Comparison of ENCODE assay signal across 2 cellular contexts in genomic region chr12:46941981-46942380, GRCh38.
TF ChIP-seq lines count a peak whose summit lies in the region.

No MANE protein-coding gene starts in this region.

TF ChIP-seq in IMR-90, 13 proteins besides CTCF, POLR2A, EP300 and RAD21:
- TF ChIP-seq SMC3 (IDR thresholded peaks at IDR 0.05; ENCODE audit: low read depth, low read length): no peak
- no peak for TF ChIP-seq BHLHE40 (IDR thresholded peaks at IDR 0.05; ENCODE audit: low read depth, low read length)
- TF ChIP-seq CHD1 (IDR thresholded peaks at IDR 0.05; ENCODE audit: low read depth, low read length): no peak
- TF ChIP-seq MAFK (IDR thresholded peaks at IDR 0.05; ENCODE audit: low read depth, low read length): no peak
- TF ChIP-seq NFE2L2 (IDR thresholded peaks at IDR 0.05; ENCODE audit: low read depth, low read length): no peak
- TF ChIP-seq CEBPB (IDR thresholded peaks at IDR 0.05; ENCODE audit: low read depth, low read length): no peak
- TF ChIP-seq MAZ (IDR thresholded peaks at IDR 0.05; ENCODE audit: borderline replicate concordance, low read depth, low read length): no peak
- no peak for TF ChIP-seq RCOR1 (IDR thresholded peaks at IDR 0.05; ENCODE audit: insufficient replicate concordance, low read length)
- TF ChIP-seq RFX5 (IDR thresholded peaks at IDR 0.05; ENCODE audit: low read depth, low read length): no peak

TF ChIP-seq in SK-N-SH, 30 proteins besides CTCF, POLR2A, EP300 and RAD21:
- no peak for TF ChIP-seq CHD2 (IDR thresholded peaks at IDR 0.05; ENCODE audit: low read length, partially characterized antibody)
- TF ChIP-seq RFX5 (IDR thresholded peaks at IDR 0.05; ENCODE audit: low read length): no peak
- no peak for TF ChIP-seq SMC3 (IDR thresholded peaks at IDR 0.05; ENCODE audit: low read depth, low read length)
- TF ChIP-seq MAX (IDR thresholded peaks at IDR 0.05; ENCODE audit: low read depth): peak; percentile 32; the same call in 1 of the 2 replicates
- TF ChIP-seq PBX3 (IDR thresholded peaks at IDR 0.05): no peak
